ENCODE assay signal across 9 cellular contexts in the genomic region with DNA sequence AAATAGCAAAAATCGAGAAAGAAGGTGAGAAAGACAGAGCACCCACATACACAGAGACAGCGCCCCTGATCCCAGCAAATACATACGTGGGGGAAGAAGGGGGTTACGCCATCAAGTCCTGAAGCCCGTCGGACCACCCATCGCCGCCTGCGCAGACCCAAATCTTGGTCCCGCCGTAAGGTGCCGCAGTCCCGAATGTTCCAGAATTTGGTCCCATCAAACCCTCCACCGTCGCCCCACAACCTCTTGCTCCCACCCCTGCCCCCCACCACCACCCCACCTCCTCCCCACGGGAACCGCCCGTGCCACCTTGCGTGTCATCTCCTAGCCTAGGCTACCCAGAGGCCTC.
A peak's percentile ranks its signal among the peaks of the same experiment; 100 is the strongest.
DNase-seq lines count a peak whose midpoint lies in the region; ATAC-seq and TF ChIP-seq lines count a peak whose summit lies in the region.
"Had no signal": no experiment of that assay in that cellular context is flagged by ENCODE, and none has a peak within 500 bp of the region (broad histone marks: within the 10 kb centered on the region; RNA-seq: fewer than 3 reads in every experiment).

No MANE protein-coding gene starts in this region.

- H3K9ac ChIP-seq in colonic mucosa (ENCODE audit: low read depth in 2 of 2, low read length in 2 of 2) = peak overlapping the region; percentile 94 to 98
- peak overlapping the region; percentile 99 for H3K9ac ChIP-seq in mucosa of stomach (ENCODE audit: low read length)

- H3K36me3 Mint-ChIP-seq in activated naive CD4-positive, alpha-beta T cell treated with anti-CD3 and anti-CD28 coated beads for 36 hours (ENCODE audit: low read depth) = peaks cover 18% of the 10 kb centered on the region

- H3K4me3 Mint-ChIP-seq in activated naive CD4-positive, alpha-beta T cell treated with anti-CD3 and anti-CD28 coated beads for 36 hours = peak overlapping the region; percentile 78

- intact Hi-C loops in activated naive CD4-positive, alpha-beta T cell treated with anti-CD3 and anti-CD28 coated beads for 36 hours (cut with micrococcal nuclease) = loop anchor here (1.0 to 10.0 kb wide), 3 partner anchors 502 to 1931 kb away; a partner anchor contains a TSS
- intact Hi-C loops in colonic mucosa (cut with DNase I) (no loop called here), vagina (cut with DNase I) (no loop called here)

- CTCF ChIA-PET in activated naive CD4-positive, alpha-beta T cell treated with anti-CD3 and anti-CD28 coated beads for 36 hours (lab: Charles Lee) = interaction anchor here (0.7 to 15.6 kb wide), 14 partner anchors 11 to 139 kb away, joined by 3 to 342 read pairs (median 5); no protein-coding TSS in a partner anchor

- peaks cover 36% of the 10 kb centered on the region for H3K4me1 ChIP-seq in colonic mucosa
- peaks cover 70% of the 10 kb centered on the region for H3K4me1 ChIP-seq in mucosa of stomach (ENCODE audit: control insufficient read depth, insufficient read depth, low read length)
- peaks cover 89% of the 10 kb centered on the region for H3K4me1 ChIP-seq in vagina

- H3K27me3 Mint-ChIP-seq in activated naive CD4-positive, alpha-beta T cell treated with anti-CD3 and anti-CD28 coated beads for 36 hours (ENCODE audit: low read depth) = no peaks in the 10 kb centered on the region

- no peak for ATAC-seq in GM19324 (IDR thresholded peaks at IDR 0.05; ENCODE audit: low FRiP score, unreplicated experiment)

- peak overlapping the region; percentile 93 for H3K27ac ChIP-seq in colonic mucosa
- H3K27ac ChIP-seq in vagina = peak overlapping the region; percentile 94

- no peak for TF ChIP-seq CTCF in colonic mucosa (IDR thresholded peaks at IDR 0.05)
- TF ChIP-seq CTCF in vagina (IDR thresholded peaks at IDR 0.05) = no peak

- H3K27me3 ChIP-seq in colonic mucosa (no peaks in the 10 kb centered on the region), mucosa of stomach (ENCODE audit: control insufficient read depth, insufficient read depth, low read length) (no peaks in the 10 kb centered on the region), vagina (no peaks in the 10 kb centered on the region)
- H3K27me3 ChIP-seq: MG63 had no signal

- H3K4me1 Mint-ChIP-seq in activated naive CD4-positive, alpha-beta T cell treated with anti-CD3 and anti-CD28 coated beads for 36 hours (ENCODE audit: low read depth) = peaks cover 88% of the 10 kb centered on the region

- no peaks in the 10 kb centered on the region for H3K9me3 Mint-ChIP-seq in activated naive CD4-positive, alpha-beta T cell treated with anti-CD3 and anti-CD28 coated beads for 36 hours

- H3K27ac Mint-ChIP-seq in activated naive CD4-positive, alpha-beta T cell treated with anti-CD3 and anti-CD28 coated beads for 36 hours = peak overlapping the region; percentile 91

- H3K36me3 ChIP-seq in colonic mucosa (peaks cover 4% of the 10 kb centered on the region), mucosa of stomach (ENCODE audit: control insufficient read depth, insufficient read depth, low read length) (peaks cover 7% of the 10 kb centered on the region), vagina (no peaks in the 10 kb centered on the region)

- no peak for DNase-seq in activated naive CD4-positive, alpha-beta T cell treated with anti-CD3 and anti-CD28 coated beads for 36 hours
- DNase-seq in activated naive CD4-positive, alpha-beta T cell treated with Interleukin-2 at 50 U/mL for 16 hours = no peak
- DNase-seq in colonic mucosa (no peak), vagina (ENCODE audit: extremely low spot score in 2 of 2) (no peak), KG1 (lab: John Stamatoyannopoulos, UW) (no peak), SW480 (ENCODE audit: low spot score) (no peak)

- no peak for TF ChIP-seq POLR2A in vagina (IDR thresholded peaks at IDR 0.05)

- H3K9me3 ChIP-seq in colonic mucosa = no peaks in the 10 kb centered on the region
- H3K9me3 ChIP-seq in mucosa of stomach (ENCODE audit: control insufficient read depth, low read length) = no peaks in the 10 kb centered on the region
- H3K9me3 ChIP-seq in vagina = no peaks in the 10 kb centered on the region
- H3K9me3 ChIP-seq: MG63 had no signal

- H3K4me3 ChIP-seq in colonic mucosa (peak overlapping the region; percentile 59), mucosa of stomach (ENCODE audit: low read length) (peak overlapping the region; percentile 94), vagina (peak overlapping the region; percentile 57 to 81)
- H3K4me3 ChIP-seq: MG63 had no signal
